ENCODE assay signal across 26 cellular contexts in genomic region chr2:88197732-88198131, GRCh38. TPM values are rescaled to one million over a fixed set of nuclear protein-coding genes. Genes with fewer than 3 reads are reported as not detected.
"Had no signal": no experiment of that assay in that cellular context is flagged by ENCODE, and none has a peak within 500 bp of the region (broad histone marks: within the 10 kb centered on the region; RNA-seq: fewer than 3 reads in every experiment).

No MANE protein-coding gene starts in this region.

- H3K4me3 Mint-ChIP-seq: activated CD8-positive, alpha-beta T cell treated with anti-CD3 and anti-CD28 coated beads, Interleukin-2, amount 10 ng/mL, durations not matched to agents 7 days and 5 days; activated naive CD4-positive, alpha-beta T cell treated with anti-CD3 and anti-CD28 coated beads for 36 hours; activated naive CD8-positive, alpha-beta T cell; activated T-helper 1 cell treated with anti-CD3 and anti-CD28 coated beads, Interleukin-12 subunit alpha, Interleukin-12 subunit beta, Interleukin-2, Interleukin-4 antibody, amounts not matched to agents 30 ng/mL and 10 ng/mL and 1 ng/mL, durations not matched to agents 14 hours and 24 hours and 36 hours; brain; central memory CD8-positive, alpha-beta T cell; T-helper 1 cell treated with Interleukin-12 subunit alpha and Interleukin-12 subunit beta and Interleukin-4 antibody, amounts not matched to agents 30 μg/mL and 1 μg/mL, for 36 hours; WTC11 had no signal

- H3K4me3 ChIP-seq: Peyer's patch had no signal

- H3K27ac Mint-ChIP-seq: activated CD8-positive, alpha-beta T cell treated with anti-CD3 and anti-CD28 coated beads, Interleukin-2, amount 10 ng/mL, durations not matched to agents 7 days and 5 days; activated naive CD4-positive, alpha-beta T cell treated with anti-CD3 and anti-CD28 coated beads for 36 hours; activated naive CD8-positive, alpha-beta T cell; activated T-helper 1 cell treated with anti-CD3 and anti-CD28 coated beads, Interleukin-12 subunit alpha, Interleukin-12 subunit beta, Interleukin-2, Interleukin-4 antibody, amounts not matched to agents 30 ng/mL and 10 ng/mL and 1 ng/mL, durations not matched to agents 14 hours and 24 hours and 36 hours; brain; T-helper 1 cell treated with Interleukin-12 subunit alpha and Interleukin-12 subunit beta and Interleukin-4 antibody, amounts not matched to agents 30 μg/mL and 1 μg/mL, for 36 hours; WTC11 had no signal

- H3K36me3 ChIP-seq: Peyer's patch had no signal

- H3K36me3 Mint-ChIP-seq: activated naive CD8-positive, alpha-beta T cell; brain; WTC11 had no signal

- FAIRE-seq: astrocyte had no signal

- H3K4me1 ChIP-seq: Peyer's patch had no signal

- H3K9me3 Mint-ChIP-seq: activated naive CD4-positive, alpha-beta T cell treated with anti-CD3 and anti-CD28 coated beads for 36 hours; activated T-helper 1 cell treated with anti-CD3 and anti-CD28 coated beads, Interleukin-12 subunit alpha, Interleukin-12 subunit beta, Interleukin-2, Interleukin-4 antibody, amounts not matched to agents 30 ng/mL and 10 ng/mL and 1 ng/mL, durations not matched to agents 14 hours and 24 hours and 36 hours; brain; central memory CD8-positive, alpha-beta T cell; T-helper 1 cell treated with Interleukin-12 subunit alpha and Interleukin-12 subunit beta and Interleukin-4 antibody, amounts not matched to agents 30 μg/mL and 1 μg/mL, for 36 hours; WTC11 had no signal

- H3K9me3 ChIP-seq: Peyer's patch had no signal

- H3K4me2 ChIP-seq: KMS-11 had no signal

- ATAC-seq: activated CD8-positive, alpha-beta T cell treated with anti-CD3 and anti-CD28 coated beads, Interleukin-2, amount 10 ng/mL, durations not matched to agents 7 days and 5 days; WTC11 had no signal

- H3K27ac ChIP-seq: KMS-11, Peyer's patch had no signal

- H3K27me3 ChIP-seq: Peyer's patch had no signal

- DNase-seq: activated CD4-positive, alpha-beta T cell treated with anti-CD3 and anti-CD28 coated beads for 48 hours; activated CD4-positive, alpha-beta T cell treated with anti-CD3 and anti-CD28 coated beads, Interleukin-2, amount 50 U/mL, for 4 hours; activated CD4-positive, CD25-positive, alpha-beta regulatory T cell treated with anti-CD3 and anti-CD28 coated beads, Interleukin-2, amount 50 U/mL, for 72 hours; activated CD8-positive, alpha-beta memory T cell treated with anti-CD3 and anti-CD28 coated beads, Interleukin-2, amount 50 U/mL, for 48 hours; activated CD8-positive, alpha-beta T cell treated with anti-CD3 and anti-CD28 coated beads, Interleukin-2, amount 10 ng/mL, durations not matched to agents 7 days and 5 days; activated gamma-delta T cell; activated naive CD4-positive, alpha-beta T cell treated with anti-CD3 and anti-CD28 coated beads for 36 hours; activated T-cell treated with anti-CD3 and anti-CD28 coated beads, Interleukin-2, amount 50 U/mL, for 1 hour; amygdala; NCI-H1092; NCI-H1417; NCI-H1694 treated with DMSO at 0.1 percent for 48 hours; NCI-H2029 treated with DMSO at 0.1 percent for 48 hours; NCI-H510A treated with DMSO at 0.1 percent for 48 hours; NCI-H774; NK-92 treated with Interleukin-12 subunit alpha and Interleukin-12 subunit beta, amount 100 ng/mL, for 24 hours; Peyer's patch; SHP77 treated with DMSO at 0.1 percent for 48 hours had no signal

- H3K9ac ChIP-seq: KMS-11 had no signal

RNA-seq across cellular contexts. Expression of gene THNSL2, which starts 27.6 kb away (rescaled TPM):
- total RNA-seq: activated CD8-positive, alpha-beta T cell treated with anti-CD3 and anti-CD28 coated beads, Interleukin-2, amount 10 ng/mL, durations not matched to agents 7 days and 5 days had no signal
